ENCODE assay signal across 6 cellular contexts in genomic region chr1:36089393-36090121, GRCh38. TPM values are rescaled to one million over a fixed set of nuclear protein-coding genes. Genes with fewer than 3 reads are reported as not detected.
DNase-seq lines count a peak whose midpoint lies in the region; ATAC-seq and TF ChIP-seq lines count a peak whose summit lies in the region.

No MANE protein-coding gene starts in this region.

- H3F3A ChIP-seq in PC-3 (ENCODE audit: low read length, unreplicated experiment): no peaks in the 10 kb centered on the region

- in situ Hi-C loops in GM13977 (cut with MboI; ENCODE audit: low pct_unique_long_range_greater_than_20kb, low sequenced_read_pairs, unreplicated experiment): loop anchor here (10.0 kb wide), 1 partner anchor 95 kb away; no protein-coding TSS in a partner anchor

- H3K36me3 ChIP-seq in PC-3 (ENCODE audit: low read depth, low read length): peaks cover 28% of the 10 kb centered on the region; the same call in 1 of the 2 replicates
- peaks cover 27 to 40% (median 39%) of the 10 kb centered on the region in 4 donors for H3K36me3 ChIP-seq in stomach

- H3K9me3 ChIP-seq in PC-3 (ENCODE audit: low read length) (no peaks in the 10 kb centered on the region), stomach (no peaks in the 10 kb centered on the region)

- peak overlapping the region; percentile 50; the same call in 1 of the 2 replicates for H3K27ac ChIP-seq in PC-3 (ENCODE audit: low read length)
- H3K27ac ChIP-seq in stomach: peak overlapping the region; percentile 86 to 93 (median 89)

- intact Hi-C loops in PC-3 (cut with micrococcal nuclease) (loop anchor here (5.0 to 10.0 kb wide), 2 partner anchors 155 to 232 kb away; partner anchors contain the start of gene AGO3), stomach (cut with DNase I; ENCODE audit: low total_unique reads) (no loop called here)

- no peak for TF ChIP-seq EP300 in stomach (IDR thresholded peaks at IDR 0.05)

- 3 to 5% (median 4%) methylated on average over 32 of the region's 32 CpGs for WGBS in stomach, 5 donors

- H3K79me2 ChIP-seq in PC-3 (ENCODE audit: low read length): peaks cover 28% of the 10 kb centered on the region

- H3K27me3 ChIP-seq in PC-3 (ENCODE audit: low read length) (no peaks in the 10 kb centered on the region), stomach (peaks cover 0 to 16% (median 0%) of the 10 kb centered on the region in 3 donors)

- ATAC-seq in PC-3 (no peak), GM19023 (IDR thresholded peaks at IDR 0.05; ENCODE audit: unreplicated experiment) (no peak)

- CTCF ChIA-PET in PC-3 (lab: Charles Lee): no interaction called here

- peak overlapping the region; percentile 95 for H3K4me2 ChIP-seq in PC-3 (ENCODE audit: low read length)

- H3K9ac ChIP-seq in PC-3 (ENCODE audit: low read length): peak overlapping the region; percentile 94

- no peaks in the 10 kb centered on the region for H3K9me2 ChIP-seq in PC-3 (replicated peaks; ENCODE audit: low read length)

- TF ChIP-seq CTCF in PC-3 (conservative IDR thresholded peaks at IDR 0.05; ENCODE audit: low read depth, low read length): no peak
- no peak for TF ChIP-seq CTCF in fibroblast of mammary gland (conservative IDR thresholded peaks at IDR 0.05; ENCODE audit: control insufficient read depth, insufficient read depth, low read depth, low read length)
- no peak for TF ChIP-seq CTCF in stomach (IDR thresholded peaks at IDR 0.05)
- no peak for TF ChIP-seq CTCF in GM13977 (IDR thresholded peaks at IDR 0.05; ENCODE audit: extremely low read depth, insufficient read depth, missing control alignments)

- POLR2A ChIA-PET in PC-3 (lab: Charles Lee; ENCODE audit: unreplicated experiment): interaction anchor here (0.5 kb wide), 1 partner anchor 61 kb away, joined by 3 read pairs; no protein-coding TSS in a partner anchor

- no peaks in the 10 kb centered on the region for H4K20me1 ChIP-seq in PC-3 (ENCODE audit: low read length)

- peaks cover 13% of the 10 kb centered on the region; the same call in 1 of the 2 replicates for H3K4me1 ChIP-seq in PC-3 (ENCODE audit: insufficient read depth, low read length)
- peaks cover 17 to 52% (median 40%) of the 10 kb centered on the region in 4 donors for H3K4me1 ChIP-seq in stomach

- peak overlapping the region; percentile 98 for H2AFZ ChIP-seq in PC-3 (ENCODE audit: low read length)

- no peak for DNase-seq in PC-3
- DNase-seq in fibroblast of mammary gland (ENCODE audit: low read depth): peak; percentile 31
- no peak for DNase-seq in stomach
- no peak for DNase-seq in GM13977 (ENCODE audit: low spot score)

- BruUV-seq in PC-3 (replicated peaks; lab: Mats Ljungman, UMichigan): TSS peak; percentile 79

- TF ChIP-seq POLR2A in GM18526 (IDR thresholded peaks at IDR 0.05; ENCODE audit: extremely low read depth, insufficient read length) (peak; percentile 32), stomach (IDR thresholded peaks at IDR 0.05) (no peak)

- H3K4me3 ChIP-seq in PC-3 (ENCODE audit: low read length): peak overlapping the region; percentile 99
- peak overlapping the region; percentile 84 for H3K4me3 ChIP-seq in fibroblast of mammary gland (ENCODE audit: control insufficient read depth, low read depth, low read length)
- H3K4me3 ChIP-seq in stomach: peak overlapping the region; percentile 63 to 100 (median 88)

RNA-seq across cellular contexts. Expression of gene ADPRS, which starts 0.9 kb away (rescaled TPM):
- total RNA-seq in PC-3 (2014; rRNA removed) (75.9 and 83.0 TPM in 2 replicates), stomach (10 to 100 TPM in 3 of 5 donors, 1 to 10 TPM in 2; 1.8 to 15.1 (median 11.6) TPM)
- 10 to 100 TPM; 21.3 to 27.5 (median 24.7) TPM for polyA plus RNA-seq in stomach

RNA-seq across cellular contexts. Expression of gene TEKT2, which starts 5.7 kb away (rescaled TPM):
- total RNA-seq in PC-3 (2014; rRNA removed): not detected in 2 replicates
- total RNA-seq in stomach: not detected
- under 1 TPM; 0.25 to 0.76 (median 0.60) TPM for polyA plus RNA-seq in stomach

RNA-seq across cellular contexts. Expression of gene COL8A2, which starts 35.5 kb away (rescaled TPM):
- total RNA-seq in PC-3 (2014; rRNA removed) (0.26 and 0.58 TPM in 2 replicates), stomach (10 to 100 TPM in 1 of 5 donors, 1 to 10 TPM in 4; 3.5 to 19.2 (median 5.5) TPM)
- polyA plus RNA-seq in stomach: 1 to 10 TPM in 2 of 3 donors, under 1 TPM in 1; 0.92 to 5.0 (median 2.0) TPM

RNA-seq across cellular contexts. Expression of gene TRAPPC3, which starts 59.7 kb away (rescaled TPM):
- total RNA-seq in PC-3 (2014; rRNA removed) (119 and 236 TPM in 2 replicates), stomach (10 to 100 TPM in 4 of 5 donors, 1 to 10 TPM in 1; 8.9 to 63.9 (median 19.8) TPM)
- 10 to 100 TPM; 61.1 to 64.0 (median 62.8) TPM for polyA plus RNA-seq in stomach
